Comparison of ENCODE assay signal across 8 cellular contexts in the genomic region with DNA sequence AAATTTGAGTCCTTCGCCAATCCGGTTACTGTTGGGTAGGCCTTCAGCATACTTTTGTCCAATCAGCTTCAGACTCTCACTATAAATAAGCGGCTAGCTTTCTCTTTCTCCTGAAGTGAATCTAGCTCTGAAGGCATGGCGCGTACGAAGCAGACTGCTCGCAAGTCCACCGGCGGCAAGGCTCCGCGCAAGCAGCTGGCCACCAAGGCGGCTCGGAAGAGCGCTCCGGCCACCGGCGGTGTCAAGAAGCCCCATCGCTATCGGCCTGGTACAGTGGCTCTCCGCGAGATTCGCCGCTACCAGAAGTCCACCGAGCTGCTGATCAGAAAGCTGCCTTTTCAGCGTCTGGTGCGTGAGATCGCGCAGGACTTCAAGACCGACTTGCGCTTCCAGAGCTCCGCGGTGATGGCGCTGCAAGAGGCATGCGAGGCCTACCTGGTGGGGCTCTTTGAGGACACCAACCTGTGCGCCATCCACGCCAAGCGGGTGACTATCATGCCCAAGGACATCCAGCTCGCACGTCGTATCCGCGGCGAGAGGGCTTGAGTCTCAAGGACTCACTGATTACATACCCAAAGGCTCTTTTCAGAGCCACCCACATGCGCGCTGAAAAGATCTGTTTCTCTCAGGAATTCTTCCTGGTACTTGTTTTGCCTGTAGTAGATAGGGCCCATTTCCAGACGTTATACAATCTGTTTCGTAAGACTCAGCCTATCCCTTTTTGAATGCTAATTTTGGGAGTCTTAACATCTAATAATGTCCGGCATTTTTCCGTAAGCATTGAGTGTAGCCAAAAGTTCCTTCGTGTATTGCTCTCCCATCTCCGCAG.
DNase-seq lines count a peak whose midpoint lies in the region; ATAC-seq and TF ChIP-seq lines count a peak whose summit lies in the region.

No MANE protein-coding gene starts in this region.

- H2AFZ ChIP-seq in PC-3 (ENCODE audit: low read length) (no peak overlapping the region), fibroblast of lung (ENCODE audit: low read length) (peak overlapping the region; percentile 61)

- H3K4me3 Mint-ChIP-seq in IgD-negative memory B cell = peak overlapping the region; percentile 94 to 99 (median 97)
- peak overlapping the region; percentile 88 to 99 (median 97) for H3K4me3 Mint-ChIP-seq in naive B cell

- peaks cover 11% of the 10 kb centered on the region; the same call in 1 of the 2 replicates for H4K20me1 ChIP-seq in PC-3 (ENCODE audit: low read length)
- no peaks in the 10 kb centered on the region for H4K20me1 ChIP-seq in fibroblast of lung (ENCODE audit: control insufficient read depth, extremely low read depth, insufficient read depth, low read length)

- H3K79me2 ChIP-seq in PC-3 (ENCODE audit: low read length) (peaks cover 30% of the 10 kb centered on the region), fibroblast of lung (ENCODE audit: control insufficient read depth, insufficient read depth, low read length) (no peaks in the 10 kb centered on the region)

- peak overlapping the region; percentile 94 for H3K4me2 ChIP-seq in PC-3 (ENCODE audit: low read length)
- H3K4me2 ChIP-seq in fibroblast of lung (ENCODE audit: extremely low read depth, insufficient read depth, low read length) = peak overlapping the region; percentile 98

- H3F3A ChIP-seq in PC-3 (ENCODE audit: low read length, unreplicated experiment) = peaks cover 40% of the 10 kb centered on the region

- TF ChIP-seq CTCF in PC-3 (conservative IDR thresholded peaks at IDR 0.05; ENCODE audit: low read depth, low read length) (0 out of 2 replicates have a peak, but pooled peaks have one; percentile 14), fibroblast of lung (conservative IDR thresholded peaks at IDR 0.05 in 1 of 2, IDR thresholded peaks at IDR 0.05 in 1 of 2; ENCODE audit: low read depth in 1 of 2, low read length in 2 of 2) (peak; percentile 16 to 27)

- H3K4me1 Mint-ChIP-seq in IgD-negative memory B cell (peaks cover 38 to 43% (median 38%) of the 10 kb centered on the region in 3 donors), naive B cell (peaks cover 33 to 58% (median 46%) of the 10 kb centered on the region in 3 donors)

- H3K9me3 ChIP-seq in PC-3 (ENCODE audit: low read length) (no peaks in the 10 kb centered on the region), fibroblast of lung (ENCODE audit: control insufficient read depth, insufficient read depth, low read depth, low read length) (no peaks in the 10 kb centered on the region)

- H3K9me3 Mint-ChIP-seq in IgD-negative memory B cell (peaks cover 0 to 2% (median 0%) of the 10 kb centered on the region in 3 donors), naive B cell (peaks cover 0 to 39% (median 17%) of the 10 kb centered on the region in 7 donors)

- ATAC-seq in GM21528 (IDR thresholded peaks at IDR 0.05; ENCODE audit: low FRiP score, unreplicated experiment) (peak; percentile 38), PC-3 (peak; percentile 28), naive B cell (ENCODE audit: low read depth in 2 of 2) (peak; percentile 58 to 63)

- POLR2A ChIA-PET in PC-3 (lab: Charles Lee; ENCODE audit: unreplicated experiment) = interaction anchor here (0.6 to 2.4 kb wide), 13 partner anchors 13 to 1779 kb away, joined by 3 to 38 read pairs (median 5); a partner anchor contains a TSS

- no peaks in the 10 kb centered on the region for H3K36me3 ChIP-seq in PC-3 (ENCODE audit: low read depth, low read length)
- no peaks in the 10 kb centered on the region for H3K36me3 ChIP-seq in fibroblast of lung (ENCODE audit: control insufficient read depth, insufficient read depth, low read length)

- H3K4me1 ChIP-seq in PC-3 (ENCODE audit: insufficient read depth, low read length) (peaks cover 28% of the 10 kb centered on the region), fibroblast of lung (ENCODE audit: control insufficient read depth, extremely low read depth, insufficient read depth, low read length) (peaks cover 3% of the 10 kb centered on the region)

- BruUV-seq in PC-3 (replicated peaks; lab: Mats Ljungman, UMichigan) = TSS peak; percentile 33

- H3K27ac ChIP-seq in PC-3 (ENCODE audit: low read length) (peak overlapping the region; percentile 65), fibroblast of lung (ENCODE audit: insufficient read depth, low read length) (peak overlapping the region; percentile 95)

- H3K9me2 ChIP-seq in PC-3 (replicated peaks; ENCODE audit: low read length) = no peaks in the 10 kb centered on the region

- H3K4me3 ChIP-seq in PC-3 (ENCODE audit: low read length) (peak overlapping the region; percentile 76), fibroblast of lung (replicated peaks in 1 of 4; ENCODE audit: control extremely low read depth in 1 of 4, insufficient read depth in 1 of 4, low read depth in 3 of 4, low read length in 4 of 4) (peak overlapping the region; percentile 68 to 89 (median 78))

- H3K36me3 Mint-ChIP-seq in IgD-negative memory B cell = peaks cover 3% of the 10 kb centered on the region
- no peaks in the 10 kb centered on the region for H3K36me3 Mint-ChIP-seq in naive B cell

- CTCF ChIA-PET in PC-3 (lab: Charles Lee) = interaction anchor here (0.6 to 0.7 kb wide), 2 partner anchors 526 to 546 kb away, joined by 3 read pairs; no protein-coding TSS in a partner anchor

- H3K27me3 Mint-ChIP-seq in IgD-negative memory B cell = peaks cover 6% of the 10 kb centered on the region
- peaks cover 0 to 4% (median 0%) of the 10 kb centered on the region in 3 donors for H3K27me3 Mint-ChIP-seq in naive B cell

- H3K27me3 ChIP-seq in PC-3 (ENCODE audit: low read length) = no peaks in the 10 kb centered on the region
- H3K27me3 ChIP-seq in fibroblast of lung (ENCODE audit: control insufficient read depth, insufficient read depth, low read length) = no peaks in the 10 kb centered on the region

- peak overlapping the region; percentile 98 to 99 (median 98) for H3K27ac Mint-ChIP-seq in IgD-negative memory B cell
- peak overlapping the region; percentile 91 to 99 (median 97) for H3K27ac Mint-ChIP-seq in naive B cell

- DNase-seq in DMS 273 (lab: John Stamatoyannopoulos, UW; ENCODE audit: unreplicated experiment) (peak; percentile 92), PC-3 (peak; percentile 99), fibroblast of lung (ENCODE audit: low read depth in 2 of 2) (peak; percentile 97 to 99), naive B cell (peak; percentile 89), superior temporal gyrus (ENCODE audit: extremely low spot score) (peak; percentile 83)
- DNase-seq in activated T-helper 1 cell treated with anti-CD3 and anti-CD28 coated beads, Interleukin-2, amount 50 U/mL, for 16 hours (ENCODE audit: low read depth in 1 of 2, low spot score in 1 of 2) = peak; percentile 53 to 56

- intact Hi-C loops in PC-3 (cut with micrococcal nuclease) = loop anchor here (2.0 to 5.0 kb wide), 4 partner anchors 663 to 1777 kb away; a partner anchor contains a TSS

- H3K9ac ChIP-seq in PC-3 (ENCODE audit: low read length) = peak overlapping the region; percentile 76
- H3K9ac ChIP-seq in fibroblast of lung (ENCODE audit: insufficient read depth, low read length) = peak overlapping the region; percentile 93

Comparison
In these comparisons a context has a peak if more than half of its experiments do, and no peak if none do; other contexts are left out.
1. Peak in every context shown above with its lines: DNase-seq, ATAC-seq, H3K4me3 ChIP-seq and H3K27ac ChIP-seq.